ENCODE assay signal across 8 cellular contexts in the genomic region with DNA sequence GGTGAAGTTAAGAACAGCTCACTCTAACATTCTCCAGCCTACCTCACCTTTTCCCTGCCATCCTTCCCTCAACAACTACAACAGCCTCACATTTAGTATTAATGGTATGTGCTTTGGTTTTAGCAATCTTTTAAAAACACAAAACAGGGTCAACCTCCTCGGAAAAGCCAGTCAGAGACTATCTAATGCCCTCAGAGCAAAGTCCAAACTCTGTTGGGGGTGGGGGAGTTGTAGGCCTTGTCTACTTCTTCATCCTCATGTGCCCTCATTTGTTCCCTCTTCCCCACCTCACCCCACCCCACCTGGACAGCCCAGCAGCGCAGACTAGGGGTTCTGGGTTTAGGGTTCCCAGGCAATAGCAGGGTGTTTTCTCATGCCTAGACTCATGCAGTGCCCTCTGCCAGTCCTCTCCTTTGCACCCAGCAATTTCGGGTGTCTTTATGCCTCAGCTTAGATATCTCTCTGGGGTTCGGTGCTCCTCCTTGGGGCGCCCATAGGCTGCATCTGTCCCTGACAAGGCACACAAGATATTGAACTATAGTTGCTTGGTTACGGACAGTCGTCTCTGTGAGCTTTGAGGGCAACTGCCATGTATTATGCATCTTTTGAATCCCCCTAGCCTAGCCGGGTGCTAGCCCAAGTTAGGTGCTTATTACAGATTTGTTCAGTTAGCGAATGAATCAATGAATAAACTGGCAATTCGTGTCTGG. TPM values are rescaled to one million over a fixed set of nuclear protein-coding genes. Genes with fewer than 3 reads are reported as not detected.
DNase-seq lines count a peak whose midpoint lies in the region; ATAC-seq, FAIRE-seq and TF ChIP-seq lines count a peak whose summit lies in the region.

No MANE protein-coding gene starts in this region.

- H3K27ac Mint-ChIP-seq in Caco-2 (ENCODE audit: unreplicated experiment), result peak overlapping the region; percentile 80

- H3K27me3 ChIP-seq in Caco-2 (replicated peaks; ENCODE audit: control insufficient read depth, insufficient read depth, low read length) (no peaks in the 10 kb centered on the region), PC-9 (ENCODE audit: insufficient read depth, low read depth) (no peaks in the 10 kb centered on the region), pancreas (no peaks in the 10 kb centered on the region)

- POLR2A ChIA-PET in Caco-2 (lab: Charles Lee), result no interaction called here
- POLR2A ChIA-PET in PC-9 (lab: Charles Lee; ENCODE audit: unreplicated experiment), result no interaction called here

- H3K4me1 Mint-ChIP-seq in Caco-2 (ENCODE audit: low read depth, unreplicated experiment), result peaks cover 21% of the 10 kb centered on the region

- FAIRE-seq in pancreas (lab: Jason Lieb, UNC), result no peak
- no peak for FAIRE-seq in RCC 7860 (lab: Jason Lieb, UNC)

- H3K27me3 Mint-ChIP-seq in Caco-2 (ENCODE audit: insufficient read depth, unreplicated experiment), result no peaks in the 10 kb centered on the region

- DNase-seq in Caco-2 (no peak), PC-9 (no peak), epithelial cell of esophagus (ENCODE audit: low read depth) (no peak), pancreas (no peak), RCC 7860 (ENCODE audit: low spot score) (no peak), NOMO-1 treated with dmso at 0.1 percent for 144 hours (lab: John Stamatoyannopoulos, UW; ENCODE audit: unreplicated experiment) (no peak), C1 segment of cervical spinal cord (lab: John Stamatoyannopoulos, UW) (no peak)

- no peaks in the 10 kb centered on the region for H3K9me3 ChIP-seq in Caco-2
- H3K9me3 ChIP-seq in PC-9 (ENCODE audit: insufficient read depth, low read depth), result no peaks in the 10 kb centered on the region
- no peaks in the 10 kb centered on the region for H3K9me3 ChIP-seq in pancreas

- peak overlapping the region; percentile 78 for H3K4me2 ChIP-seq in PC-9

- CTCF ChIA-PET in Caco-2 (lab: Charles Lee) (no interaction called here), PC-9 (lab: Charles Lee) (no interaction called here)

- H3K36me3 ChIP-seq in Caco-2 (ENCODE audit: control insufficient read depth, insufficient read depth, low read length), result peaks cover 5% of the 10 kb centered on the region
- peaks cover 3% of the 10 kb centered on the region; the same call in 1 of the 2 replicates for H3K36me3 ChIP-seq in PC-9 (ENCODE audit: low read depth)
- H3K36me3 ChIP-seq in pancreas, result peaks cover 0 to 3% (median 0%) of the 10 kb centered on the region in 3 donors

- TF ChIP-seq CTCF in Caco-2 (IDR thresholded peaks at IDR 0.05; ENCODE audit: insufficient read depth in 1 of 2, low read depth in 1 of 2, low read length in 1 of 2, severe bottlenecking in 1 of 2, unreplicated experiment in 1 of 2) (no peak), PC-9 (conservative IDR thresholded peaks at IDR 0.05) (no peak), epithelial cell of esophagus (IDR thresholded peaks at IDR 0.05; ENCODE audit: insufficient read depth, low read depth, low read length, missing control alignments) (no peak), pancreas (IDR thresholded peaks at IDR 0.05) (no peak)

- BruUV-seq in Caco-2 (replicated peaks; lab: Mats Ljungman, UMichigan) (no TSS peak), PC-9 (replicated peaks; lab: Mats Ljungman, UMichigan) (TSS peak; percentile 89)

- no peaks in the 10 kb centered on the region for H3K9me2 ChIP-seq in PC-9 (ENCODE audit: insufficient read depth)

- H3K4me1 ChIP-seq in Caco-2 (peaks cover 23% of the 10 kb centered on the region), PC-9 (replicated peaks; ENCODE audit: insufficient read depth) (peaks cover 13% of the 10 kb centered on the region), pancreas (peaks cover 0 to 9% (median 0%) of the 10 kb centered on the region in 3 donors)

- H3K4me3 ChIP-seq in Caco-2 (ENCODE audit: low read depth, low read length), result peak overlapping the region; percentile 98
- peak overlapping the region; percentile 92; the same call in 1 of the 2 replicates for H3K4me3 ChIP-seq in PC-9
- peak overlapping the region; percentile 77 for H3K4me3 ChIP-seq in epithelial cell of esophagus (ENCODE audit: low read length)
- peak overlapping the region; percentile 80 to 97 (median 90) for H3K4me3 ChIP-seq in pancreas

- H3K36me3 Mint-ChIP-seq in Caco-2 (ENCODE audit: insufficient read depth, unreplicated experiment), result peaks cover 27% of the 10 kb centered on the region

- 0 out of 2 replicates have a peak, but pooled peaks cover 11% of the 10 kb centered on the region for H4K20me1 ChIP-seq in PC-9 (ENCODE audit: insufficient read depth)

- H3K9me3 Mint-ChIP-seq in Caco-2 (ENCODE audit: unreplicated experiment), result no peaks in the 10 kb centered on the region

- WGBS in pancreas, 2 donors, result 43 to 50% methylated on average over 10 of the region's 10 CpGs

- peak in 1 of 4 donors; percentile 1 for ATAC-seq in pancreas
- ATAC-seq in GM18867 (IDR thresholded peaks at IDR 0.05; ENCODE audit: unreplicated experiment), result no peak

- intact Hi-C loops in Caco-2 (cut with micrococcal nuclease; ENCODE audit: unreplicated experiment), result loop anchor here (2.0 kb wide), 1 partner anchor 80 kb away; no protein-coding TSS in a partner anchor
- intact Hi-C loops in PC-9 (cut with micrococcal nuclease; ENCODE audit: unreplicated experiment), result loop anchor here (5.0 to 10.0 kb wide), 3 partner anchors 81 to 722 kb away; no protein-coding TSS in a partner anchor
- intact Hi-C loops in pancreas (cut with DNase I), result no loop called here

- no peak overlapping the region for H3K27ac ChIP-seq in PC-9
- H3K27ac ChIP-seq in pancreas, result peak overlapping the region in 1 of 4 donors; percentile 36

- no peaks in the 10 kb centered on the region for H3F3A ChIP-seq in PC-9 (ENCODE audit: insufficient read depth, low read depth)

- peaks cover 29% of the 10 kb centered on the region for H3K79me2 ChIP-seq in PC-9 (ENCODE audit: low read depth)

- H2AFZ ChIP-seq in PC-9, result peak overlapping the region; percentile 84

- H3K4me3 Mint-ChIP-seq in Caco-2 (ENCODE audit: unreplicated experiment), result peak overlapping the region; percentile 79

RNA-seq across cellular contexts. Expression of a gene that starts 0.8 kb away (rescaled TPM):
- total RNA-seq in Caco-2 (2022), result 112 and 123 TPM in 2 replicates
- 68.4 and 75.3 TPM in 2 replicates for total RNA-seq in PC-9 (2021)
- 10 to 100 TPM in 5 of 6 donors, 1 to 10 TPM in 1; 8.7 to 19.5 (median 12.8) TPM for total RNA-seq in pancreas
- polyA plus RNA-seq in pancreas, result 10 to 100 TPM; 15.8 to 19.9 TPM

RNA-seq across cellular contexts. Expression of a gene that starts 54.0 kb away (rescaled TPM):
- total RNA-seq in Caco-2 (2022) (0.52 and 0.65 TPM in 2 replicates), PC-9 (2021) (2.6 and 3.2 TPM in 2 replicates), pancreas (under 1 TPM in 5 of 6 donors, not detected in 1; 0.14 to 0.87 (median 0.24) TPM)
- polyA plus RNA-seq in pancreas, result not detected

RNA-seq across cellular contexts. Expression of a gene that starts 56.0 kb away (rescaled TPM):
- total RNA-seq in Caco-2 (2022) (49.6 and 59.3 TPM in 2 replicates), PC-9 (2021) (41.1 and 52.0 TPM in 2 replicates), pancreas (1,000 to 10,000 TPM in 1 of 6 donors, 100 to 1,000 TPM in 3, 10 to 100 TPM in 2; 67.2 to 1,206 (median 163) TPM)
- 100 to 1,000 TPM; 138 to 141 TPM for polyA plus RNA-seq in pancreas

Comparison
In these comparisons a context has a peak if more than half of its experiments do, and no peak if none do; other contexts are left out.
1. intact Hi-C loops: an anchor here in Caco-2 (2.0 kb wide) and PC-9 (5.0 to 10.0 kb wide); none called in pancreas.